In the genomic region with DNA sequence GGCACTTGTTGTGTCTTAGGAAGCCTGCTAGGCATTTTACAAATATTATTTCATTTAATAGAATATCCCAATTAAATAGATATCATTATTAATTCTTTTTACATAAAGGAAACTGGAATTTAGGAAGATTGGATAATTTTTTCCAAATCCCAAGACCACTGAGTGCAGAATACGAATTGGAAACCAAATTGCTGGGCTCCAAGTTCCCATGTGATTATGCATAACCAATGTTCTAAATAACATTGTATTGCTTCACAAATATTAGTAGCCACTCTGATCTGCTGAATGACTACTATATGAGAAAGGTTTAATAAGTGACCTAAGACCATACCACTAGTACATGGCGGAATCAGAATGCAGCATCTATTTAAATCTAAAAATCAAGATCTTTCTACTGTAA, we compare ENCODE assay signal across 35 cellular contexts. TPM values are rescaled to one million over a fixed set of nuclear protein-coding genes. Genes with fewer than 3 reads are reported as not detected.
"Had no signal": no experiment of that assay in that cellular context is flagged by ENCODE, and none has a peak within 500 bp of the region (broad histone marks: within the 10 kb centered on the region; RNA-seq: fewer than 3 reads in every experiment).

No MANE protein-coding gene starts in this region.

- ATAC-seq: activated CD4-positive, CD25-positive, alpha-beta regulatory T cell treated with anti-CD3 and anti-CD28 coated beads, Interleukin-2, amount 50 U/mL, for 24 hours; activated CD8-positive, alpha-beta T cell treated with anti-CD3 and anti-CD28 coated beads for 36 hours; activated naive CD8-positive, alpha-beta T cell treated with anti-CD3 and anti-CD28 coated beads, Interleukin-2, amount 50 U/mL, for 24 hours; activated T-cell treated with anti-CD3 and anti-CD28 coated beads, Interleukin-2, amount 50 U/mL, for 4 hours; activated T-helper 17 cell treated with anti-CD3 and anti-CD28 coated beads, Interleukin-2, amount 50 U/mL, for 72 hours; esophagus mucosa; gastroesophageal sphincter; heart right ventricle; T-cell had no signal

- DNase-seq: activated B cell treated with CpG ODN at 0.5 μM for 24 hours; activated CD4-positive, alpha-beta T cell treated with anti-CD3 and anti-CD28 coated beads for 48 hours; activated CD4-positive, alpha-beta T cell treated with anti-CD3 and anti-CD28 coated beads, Interleukin-2, amount 50 U/mL, for 1 hour; activated CD4-positive, alpha-beta T cell treated with anti-CD3 and anti-CD28 coated beads, Interleukin-2, amount 50 U/mL, for 48 hours; activated CD8-positive, alpha-beta memory T cell treated with anti-CD3 and anti-CD28 coated beads for 24 hours; activated CD8-positive, alpha-beta T cell treated with anti-CD3 and anti-CD28 coated beads for 36 hours; activated effector memory CD4-positive, alpha-beta T cell treated with Interleukin-2 at 50 U/mL for 16 hours; activated gamma-delta T cell treated with Interleukin-2 at 50 U/mL for 16 hours; activated naive CD4-positive, alpha-beta T cell treated with anti-CD3 and anti-CD28 coated beads, Interleukin-2, amount 50 U/mL, for 16 hours; activated naive CD4-positive, alpha-beta T cell treated with Interleukin-2 at 50 U/mL for 16 hours; activated naive CD8-positive, alpha-beta T cell treated with anti-CD3 and anti-CD28 coated beads for 36 hours; activated naive CD8-positive, alpha-beta T cell treated with anti-CD3 and anti-CD28 coated beads, Interleukin-2, amount 50 U/mL, for 24 hours; activated T-cell treated with anti-CD3 and anti-CD28 coated beads, Interleukin-2, amount 50 U/mL, for 4 hours; adrenal gland; amygdala; aorta; central memory CD4-positive, alpha-beta T cell; cerebellar nuclear complex; dorsolateral prefrontal cortex; effector memory CD4-positive, alpha-beta T cell; endodermal cell; heart right ventricle; T-cell; WERI-Rb-1 had no signal

- H3K27me3 Mint-ChIP-seq: activated B cell treated with CpG ODN at 0.5 μM for 24 hours; activated naive CD8-positive, alpha-beta T cell treated with anti-CD3 and anti-CD28 coated beads for 36 hours; dendritic cell treated with granulocyte-macrophage colony-stimulating factor and Interleukin-4, amounts not matched to agents 40 ng/mL and 50 ng/mL, for 4 days had no signal

- H3K4me3 Mint-ChIP-seq: activated B cell treated with CpG ODN at 0.5 μM for 24 hours; activated CD8-positive, alpha-beta T cell treated with anti-CD3 and anti-CD28 coated beads for 36 hours; activated naive CD8-positive, alpha-beta T cell treated with anti-CD3 and anti-CD28 coated beads for 36 hours; activated naive CD8-positive, alpha-beta T cell treated with anti-CD3 and anti-CD28 coated beads, Interleukin-2, amount 50 U/mL, for 24 hours; activated T-cell treated with anti-CD3 and anti-CD28 coated beads, Interleukin-2, amount 50 U/mL, for 4 hours; activated T-helper 17 cell treated with anti-CD3 and anti-CD28 coated beads, Interleukin-2, amount 50 U/mL, for 72 hours; brain; dendritic cell treated with granulocyte-macrophage colony-stimulating factor and Interleukin-4, amounts not matched to agents 40 ng/mL and 50 ng/mL, for 4 days; endodermal cell; T-cell; T-helper 1 cell treated with Interleukin-12 subunit alpha and Interleukin-12 subunit beta and Interleukin-4 antibody, amounts not matched to agents 30 μg/mL and 1 μg/mL, for 36 hours had no signal

- H3K9me3 Mint-ChIP-seq: activated B cell treated with CpG ODN at 0.5 μM for 24 hours; activated CD8-positive, alpha-beta T cell treated with anti-CD3 and anti-CD28 coated beads for 36 hours; activated naive CD8-positive, alpha-beta T cell treated with anti-CD3 and anti-CD28 coated beads for 36 hours; activated naive CD8-positive, alpha-beta T cell treated with anti-CD3 and anti-CD28 coated beads, Interleukin-2, amount 50 U/mL, for 24 hours; activated T-cell treated with anti-CD3 and anti-CD28 coated beads, Interleukin-2, amount 50 U/mL, for 4 hours; activated T-helper 17 cell treated with anti-CD3 and anti-CD28 coated beads, Interleukin-2, amount 50 U/mL, for 72 hours; dendritic cell treated with granulocyte-macrophage colony-stimulating factor and Interleukin-4, amounts not matched to agents 40 ng/mL and 50 ng/mL, for 4 days; endodermal cell; T-cell; T-helper 1 cell treated with Interleukin-12 subunit alpha and Interleukin-12 subunit beta and Interleukin-4 antibody, amounts not matched to agents 30 μg/mL and 1 μg/mL, for 36 hours had no signal

- H3K27ac ChIP-seq: adrenal gland, breast epithelium, cardiac muscle cell, coronary artery, dorsolateral prefrontal cortex, gastroesophageal sphincter, heart right ventricle, WERI-Rb-1 had no signal

- H3K9me3 ChIP-seq: adrenal gland, breast epithelium, gastroesophageal sphincter, heart right ventricle had no signal

- H3K36me3 ChIP-seq: adrenal gland, breast epithelium, cardiac muscle cell, gastroesophageal sphincter, heart right ventricle, WERI-Rb-1 had no signal

- H3K27ac Mint-ChIP-seq: activated B cell treated with CpG ODN at 0.5 μM for 24 hours; activated CD8-positive, alpha-beta T cell treated with anti-CD3 and anti-CD28 coated beads for 36 hours; activated naive CD8-positive, alpha-beta T cell treated with anti-CD3 and anti-CD28 coated beads for 36 hours; activated naive CD8-positive, alpha-beta T cell treated with anti-CD3 and anti-CD28 coated beads, Interleukin-2, amount 50 U/mL, for 24 hours; activated T-helper 17 cell treated with anti-CD3 and anti-CD28 coated beads, Interleukin-2, amount 50 U/mL, for 72 hours; brain; dendritic cell treated with granulocyte-macrophage colony-stimulating factor and Interleukin-4, amounts not matched to agents 40 ng/mL and 50 ng/mL, for 4 days; endodermal cell; T-cell; T-helper 1 cell treated with Interleukin-12 subunit alpha and Interleukin-12 subunit beta and Interleukin-4 antibody, amounts not matched to agents 30 μg/mL and 1 μg/mL, for 36 hours had no signal

- H3K4me3 ChIP-seq: adrenal gland, breast epithelium, cardiac muscle cell, coronary artery, dorsolateral prefrontal cortex, gastroesophageal sphincter, heart right ventricle had no signal

- H3K36me3 Mint-ChIP-seq: activated naive CD8-positive, alpha-beta T cell treated with anti-CD3 and anti-CD28 coated beads for 36 hours; brain; T-cell had no signal

- H3K4me1 Mint-ChIP-seq: activated B cell treated with CpG ODN at 0.5 μM for 24 hours; activated naive CD8-positive, alpha-beta T cell treated with anti-CD3 and anti-CD28 coated beads for 36 hours; activated naive CD8-positive, alpha-beta T cell treated with anti-CD3 and anti-CD28 coated beads, Interleukin-2, amount 50 U/mL, for 24 hours; activated T-helper 17 cell treated with anti-CD3 and anti-CD28 coated beads, Interleukin-2, amount 50 U/mL, for 72 hours; T-cell had no signal

- H3K27me3 ChIP-seq: adrenal gland, breast epithelium, cardiac muscle cell, dorsolateral prefrontal cortex, gastroesophageal sphincter, heart right ventricle had no signal

- H3K4me1 ChIP-seq: adrenal gland, breast epithelium, heart right ventricle had no signal

RNA-seq across cellular contexts. Expression of a gene that starts 57.7 kb away (rescaled TPM):
- total RNA-seq: activated B cell treated with CpG ODN at 0.5 μM for 24 hours; activated CD8-positive, alpha-beta T cell treated with anti-CD3 and anti-CD28 coated beads for 36 hours; activated naive CD8-positive, alpha-beta T cell treated with anti-CD3 and anti-CD28 coated beads for 36 hours; activated T-helper 17 cell treated with anti-CD3 and anti-CD28 coated beads, Interleukin-2, amount 50 U/mL, for 72 hours; T-helper 2 cell treated with Interferon-gamma antibody and Interleukin-4, amounts not matched to agents 100 ng/mL and 5 ng/mL, for 36 hours had no signal
